9 cellular contexts compared by ENCODE assay signal in genomic region chr1:95084317-95085176, GRCh38. TPM values are rescaled to one million over a fixed set of nuclear protein-coding genes. Genes with fewer than 3 reads are reported as not detected.
DNase-seq lines count a peak whose midpoint lies in the region; ATAC-seq, FAIRE-seq and TF ChIP-seq lines count a peak whose summit lies in the region.
"Had no signal": no experiment of that assay in that cellular context is flagged by ENCODE, and none has a peak within 500 bp of the region (broad histone marks: within the 10 kb centered on the region; RNA-seq: fewer than 3 reads in every experiment).

No MANE protein-coding gene starts in this region.

- H3K4me1 ChIP-seq in left lung: no peaks in the 10 kb centered on the region

- peak; percentile 70 for ATAC-seq in HG02763 (IDR thresholded peaks at IDR 0.05; ENCODE audit: unreplicated experiment)
- peak; percentile 77 for ATAC-seq in left lung

- no peaks in the 10 kb centered on the region for H3K9me3 ChIP-seq in left lung

- DNase-seq in NCI-H446 (lab: John Stamatoyannopoulos, UW) (peak; percentile 38 to 72), left lung (no peak), urothelium cell line (ENCODE audit: low spot score) (peak; percentile 22)
- no peak for DNase-seq in stimulated activated naive CD4-positive, alpha-beta T cell treated with Interleukin-2 at 50 U/mL for 16 hours (lab: John Stamatoyannopoulos, UW)

- no peaks in the 10 kb centered on the region for H3K36me3 Mint-ChIP-seq in brain

- peak; percentile 81 for TF ChIP-seq CTCF in C4-2B (conservative IDR thresholded peaks at IDR 0.05)
- TF ChIP-seq CTCF in GM12873 (IDR thresholded peaks at IDR 0.05; ENCODE audit: insufficient read depth, low read depth, low read length, missing control alignments): peak; percentile 86
- peak; percentile 57 to 70 for TF ChIP-seq CTCF in brain (conservative IDR thresholded peaks at IDR 0.05)
- TF ChIP-seq CTCF in left lung (IDR thresholded peaks at IDR 0.05): peak; percentile 37 to 58

- no peaks in the 10 kb centered on the region for H3K36me3 ChIP-seq in left lung

- H3K27ac ChIP-seq in C4-2B: no peak overlapping the region; the same call in 1 of the 2 replicates
- H3K27ac ChIP-seq in left lung: no peak overlapping the region

- no peak overlapping the region for H3K4me3 ChIP-seq in left lung

- no peak overlapping the region for H3K4me3 Mint-ChIP-seq in brain
- H3K4me3 Mint-ChIP-seq: T-helper 1 cell treated with Interleukin-12 subunit alpha and Interleukin-12 subunit beta and Interleukin-4 antibody, amounts not matched to agents 30 μg/mL and 1 μg/mL, for 36 hours had no signal

- peaks cover 0 to 3% (median 3%) of the 10 kb centered on the region in 5 experiments for H3K9me3 Mint-ChIP-seq in brain
- H3K9me3 Mint-ChIP-seq: T-helper 1 cell treated with Interleukin-12 subunit alpha and Interleukin-12 subunit beta and Interleukin-4 antibody, amounts not matched to agents 30 μg/mL and 1 μg/mL, for 36 hours had no signal

- peaks cover 5% of the 10 kb centered on the region for H3K4me1 Mint-ChIP-seq in brain

- intact Hi-C loops in left lung (cut with DNase I): loop anchor here in 1 of 2 donors (10.0 kb wide), 1 partner anchor 150 kb away; the partner anchor contains the start of gene RWDD3

- H3K27me3 ChIP-seq in left lung: no peaks in the 10 kb centered on the region

- no peak for FAIRE-seq in urothelium cell line (lab: Jason Lieb, UNC)

- peaks cover 10% of the 10 kb centered on the region for H3K27me3 Mint-ChIP-seq in brain

- peak overlapping the region in 1 of 5 experiments; percentile 60 for H3K27ac Mint-ChIP-seq in brain
- H3K27ac Mint-ChIP-seq: T-helper 1 cell treated with Interleukin-12 subunit alpha and Interleukin-12 subunit beta and Interleukin-4 antibody, amounts not matched to agents 30 μg/mL and 1 μg/mL, for 36 hours had no signal

RNA-seq across cellular contexts. Expression of gene ALG14, which starts 11.8 kb away (rescaled TPM):
- 4.0 TPM for polyA plus RNA-seq in brain (ENCODE audit: insufficient read depth, low read depth, low replicate concordance)
- total RNA-seq in left lung: 1 to 10 TPM; 5.1 to 7.9 TPM

RNA-seq across cellular contexts. Expression of gene TLCD4, which starts 32.6 kb away (rescaled TPM):
- 1.7 TPM for polyA plus RNA-seq in brain (ENCODE audit: insufficient read depth, low read depth, low replicate concordance)
- 10 to 100 TPM; 14.7 to 21.3 TPM for total RNA-seq in left lung

Comparison
In these comparisons a context has a peak if more than half of its experiments do, and no peak if none do; other contexts are left out.
1. DNase-seq: peak in NCI-H446 (2 of 2) and urothelium cell line (single experiment); none in left lung (0 of 2) and stimulated activated naive CD4-positive, alpha-beta T cell treated with Interleukin-2 at 50 U/mL for 16 hours (single experiment).
2. Peak in every context shown above with its lines, with median percentiles within 50 percentile points of each other: CTCF ChIP-seq.